Comparison of ENCODE assay signal across 13 cellular contexts in genomic region chr18:26335139-26335933, GRCh38.
DNase-seq lines count a peak whose midpoint lies in the region; ATAC-seq and TF ChIP-seq lines count a peak whose summit lies in the region.
"Had no signal": no experiment of that assay in that cellular context is flagged by ENCODE, and none has a peak within 500 bp of the region (broad histone marks: within the 10 kb centered on the region; RNA-seq: fewer than 3 reads in every experiment).

No MANE protein-coding gene starts in this region.

- no peak overlapping the region for H2BK120ac ChIP-seq in H9 (ENCODE audit: low read depth, low read length, poor library complexity, severe bottlenecking)

- no peak overlapping the region for H3K4me3 ChIP-seq in fibroblast of lung (replicated peaks in 1 of 4; ENCODE audit: control extremely low read depth in 1 of 4, insufficient read depth in 1 of 4, low read depth in 3 of 4, low read length in 4 of 4)

- H2AFZ ChIP-seq in fibroblast of lung (ENCODE audit: low read length) (no peak overlapping the region), H9 (ENCODE audit: low read length) (no peak overlapping the region)

- no peak overlapping the region for H3T11ph ChIP-seq in H9 (ENCODE audit: low read length)

- no peak overlapping the region for H4K91ac ChIP-seq in H9 (ENCODE audit: insufficient read length, low read depth, low read length)

- no peaks in the 10 kb centered on the region for H3K36me3 ChIP-seq in fibroblast of lung (ENCODE audit: control insufficient read depth, insufficient read depth, low read length)

- H4K8ac ChIP-seq in H9 (replicated peaks; ENCODE audit: insufficient read length, low read depth, low read length) = no peak overlapping the region

- no peak for DNase-seq in Right ventricle myocardium inferior (ENCODE audit: missing footprints)
- DNase-seq in cardiac septum (ENCODE audit: low spot score) = no peak
- peak; percentile 3 to 4 for DNase-seq in fibroblast of lung (ENCODE audit: low read depth in 2 of 2)
- DNase-seq in myocyte (ENCODE audit: low read depth) = peak; percentile 7
- no peak for DNase-seq in NCI-H1436 (lab: John Stamatoyannopoulos, UW)
- no peak for DNase-seq in NCI-H748 (lab: John Stamatoyannopoulos, UW; ENCODE audit: unreplicated experiment)
- no peak for DNase-seq in H9
- DNase-seq: activated naive CD8-positive, alpha-beta T cell treated with anti-CD3 and anti-CD28 coated beads for 36 hours; hippocampal formation; NCI-H446 had no signal

- H3K4me1 ChIP-seq in fibroblast of lung (ENCODE audit: control insufficient read depth, extremely low read depth, insufficient read depth, low read length) (no peaks in the 10 kb centered on the region), H9 (ENCODE audit: insufficient read depth, low read length) (no peaks in the 10 kb centered on the region)

- H3K27me3 ChIP-seq in fibroblast of lung (ENCODE audit: control insufficient read depth, insufficient read depth, low read length) (no peaks in the 10 kb centered on the region), H9 (ENCODE audit: insufficient read depth, low read length) (no peaks in the 10 kb centered on the region)

- H3K4ac ChIP-seq in H9 (ENCODE audit: low read depth, low read length) = no peak overlapping the region

- H3K79me1 ChIP-seq in H9 (ENCODE audit: insufficient read depth, low read depth, low read length, poor library complexity, severe bottlenecking) = no peaks in the 10 kb centered on the region

- H4K5ac ChIP-seq in H9 (ENCODE audit: insufficient read length, low read depth, low read length) = no peak overlapping the region

- H3K23me2 ChIP-seq in H9 (ENCODE audit: insufficient read length, low read depth, low read length, poor library complexity, severe bottlenecking) = no peaks in the 10 kb centered on the region

- no peak overlapping the region for H3K14ac ChIP-seq in H9 (ENCODE audit: insufficient read depth, low read length)

- H2BK15ac ChIP-seq in H9 (ENCODE audit: low read depth, low read length) = no peak overlapping the region

- H3K4me3 Mint-ChIP-seq in H9 = no peak overlapping the region
- H3K4me3 Mint-ChIP-seq: activated naive CD8-positive, alpha-beta T cell treated with anti-CD3 and anti-CD28 coated beads for 36 hours; dendritic cell treated with granulocyte-macrophage colony-stimulating factor and Interleukin-4, amounts not matched to agents 40 ng/mL and 50 ng/mL, for 4 days had no signal

- H2BK12ac ChIP-seq in H9 (ENCODE audit: insufficient read length, low read depth, low read length) = no peak overlapping the region

- no peaks in the 10 kb centered on the region for H3K27me3 Mint-ChIP-seq in H9 (ENCODE audit: low read depth)
- H3K27me3 Mint-ChIP-seq: activated naive CD8-positive, alpha-beta T cell treated with anti-CD3 and anti-CD28 coated beads for 36 hours; dendritic cell treated with granulocyte-macrophage colony-stimulating factor and Interleukin-4, amounts not matched to agents 40 ng/mL and 50 ng/mL, for 4 days had no signal

- H3K56ac ChIP-seq in H9 (ENCODE audit: insufficient read length, low read depth, low read length) = no peak overlapping the region

- H3K9me3 ChIP-seq in fibroblast of lung (ENCODE audit: control insufficient read depth, insufficient read depth, low read depth, low read length) (no peaks in the 10 kb centered on the region), H9 (ENCODE audit: control insufficient read depth, low read depth, low read length) (no peaks in the 10 kb centered on the region)

- H3K4me2 ChIP-seq in fibroblast of lung (ENCODE audit: extremely low read depth, insufficient read depth, low read length) (no peak overlapping the region), H9 (ENCODE audit: insufficient read depth, insufficient read length, low read length) (no peak overlapping the region)

- no peaks in the 10 kb centered on the region for H4K20me1 ChIP-seq in fibroblast of lung (ENCODE audit: control insufficient read depth, extremely low read depth, insufficient read depth, low read length)
- H4K20me1 ChIP-seq in H9 (ENCODE audit: control insufficient read depth, insufficient read depth, insufficient read length) = no peaks in the 10 kb centered on the region

- WGBS in H9 (ENCODE audit: extremely low coverage, insufficient read length, low lambda C conversion rate) = no CpG with 5 or more reads among the region's 4 CpGs

- no peak overlapping the region for H3K18ac ChIP-seq in H9 (ENCODE audit: insufficient read length, low read depth, low read length)

- ATAC-seq in Right ventricle myocardium inferior (peak; percentile 72), GM21360 (IDR thresholded peaks at IDR 0.05; ENCODE audit: unreplicated experiment) (no peak)

- H3K36me3 Mint-ChIP-seq in H9 (ENCODE audit: insufficient read depth in 1 of 3, low read depth in 3 of 3) = peaks cover 2 to 10% (median 4%) of the 10 kb centered on the region in 3 experiments; a peak in 4 of 7 replicates

- no peak overlapping the region for H3K23ac ChIP-seq in H9 (ENCODE audit: insufficient read length, low read depth, low read length)

- no peak overlapping the region for H2BK20ac ChIP-seq in H9 (ENCODE audit: low read depth, low read length, poor library complexity, severe bottlenecking)

- TF ChIP-seq CTCF in fibroblast of lung (conservative IDR thresholded peaks at IDR 0.05 in 1 of 2, IDR thresholded peaks at IDR 0.05 in 1 of 2; ENCODE audit: low read depth in 1 of 2, low read length in 2 of 2) = no peak
- TF ChIP-seq CTCF in H9 (conservative IDR thresholded peaks at IDR 0.05) = no peak

- intact Hi-C loops in Right ventricle myocardium inferior (cut with DNase I) = no loop called here
- intact Hi-C loops in cardiac septum (cut with DNase I) = no loop called here

- H3K9ac ChIP-seq in fibroblast of lung (ENCODE audit: insufficient read depth, low read length) = no peak overlapping the region
- no peak overlapping the region for H3K9ac ChIP-seq in H9 (ENCODE audit: extremely low read depth, insufficient read length, low read length)

- H3K9me3 Mint-ChIP-seq in H9 = no peaks in the 10 kb centered on the region
- H3K9me3 Mint-ChIP-seq: activated naive CD8-positive, alpha-beta T cell treated with anti-CD3 and anti-CD28 coated beads for 36 hours; dendritic cell treated with granulocyte-macrophage colony-stimulating factor and Interleukin-4, amounts not matched to agents 40 ng/mL and 50 ng/mL, for 4 days had no signal

- H3K79me2 ChIP-seq in fibroblast of lung (ENCODE audit: control insufficient read depth, insufficient read depth, low read length) = no peaks in the 10 kb centered on the region
- no peaks in the 10 kb centered on the region for H3K79me2 ChIP-seq in H9 (ENCODE audit: insufficient read depth, low read length)

- no peaks in the 10 kb centered on the region for H3K4me1 Mint-ChIP-seq in H9

- H3K27ac ChIP-seq in fibroblast of lung (ENCODE audit: insufficient read depth, low read length) = no peak overlapping the region
- H3K27ac ChIP-seq in H9 (ENCODE audit: insufficient read length, low read depth, low read length) = no peak overlapping the region
- H3K27ac ChIP-seq: VCaP had no signal

- H2AK5ac ChIP-seq in H9 (ENCODE audit: insufficient read length, low read length) = no peak overlapping the region

- peak overlapping the region in 1 of 3 experiments; percentile 8; a peak in 1 of 7 replicates for H3K27ac Mint-ChIP-seq in H9
- H3K27ac Mint-ChIP-seq: activated naive CD8-positive, alpha-beta T cell treated with anti-CD3 and anti-CD28 coated beads for 36 hours; dendritic cell treated with granulocyte-macrophage colony-stimulating factor and Interleukin-4, amounts not matched to agents 40 ng/mL and 50 ng/mL, for 4 days had no signal

- H2BK5ac ChIP-seq in H9 (ENCODE audit: insufficient read length, low read length) = no peak overlapping the region

Comparison
In these comparisons a context has a peak if more than half of its experiments do, and no peak if none do; other contexts are left out.
1. DNase-seq: peak in fibroblast of lung (2 of 2) and myocyte (single experiment); none in Right ventricle myocardium inferior (single experiment), cardiac septum (single experiment), NCI-H1436 (single experiment), NCI-H748 (single experiment) and H9 (single experiment).